Comparison of ENCODE assay signal across 1 cellular context in the genomic region with DNA sequence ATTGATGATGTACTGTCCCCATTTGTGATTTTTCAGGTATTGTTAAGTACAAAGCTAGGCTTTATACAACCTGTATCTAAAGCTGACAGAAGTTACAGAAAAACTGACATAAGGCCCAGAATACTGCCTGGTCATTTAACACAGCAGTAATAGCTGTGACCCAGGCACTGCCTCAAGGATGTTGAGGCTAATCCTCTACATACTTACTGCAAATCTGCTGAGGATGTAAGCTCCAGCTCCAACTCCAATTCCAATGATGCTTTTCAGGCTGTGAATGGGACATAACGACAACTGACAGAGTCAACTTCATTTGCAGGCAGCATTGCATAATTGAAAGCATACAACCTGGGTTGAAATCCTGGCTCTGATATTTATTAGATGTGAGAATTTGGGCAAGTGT.
TF ChIP-seq lines count a peak whose summit lies in the region.

No MANE protein-coding gene starts in this region.

TF ChIP-seq in H1, 55 proteins besides CTCF, POLR2A, EP300 and RAD21:
- no peak for TF ChIP-seq ASH2L (IDR thresholded peaks at IDR 0.05; ENCODE audit: low read length)
- no peak for TF ChIP-seq RNF2 (IDR thresholded peaks at IDR 0.05; ENCODE audit: borderline replicate concordance, low read depth, low read length, missing control alignments, poor library complexity, severe bottlenecking)
- TF ChIP-seq RBBP5 (IDR thresholded peaks at IDR 0.05; ENCODE audit: borderline replicate concordance, low read depth, low read length): no peak
- no peak for TF ChIP-seq HDAC2 (IDR thresholded peaks at IDR 0.05; ENCODE audit: borderline replicate concordance in 1 of 2, low read depth in 2 of 2, low read length in 2 of 2)
- TF ChIP-seq RXRA (IDR thresholded peaks at IDR 0.05; ENCODE audit: insufficient read depth, low read depth, low read length): no peak
- TF ChIP-seq KDM5A (IDR thresholded peaks at IDR 0.05; ENCODE audit: low read length): no peak
- TF ChIP-seq EGR1 (IDR thresholded peaks at IDR 0.05; ENCODE audit: borderline replicate concordance, low read depth, low read length): no peak
- TF ChIP-seq CHD2 (IDR thresholded peaks at IDR 0.05; ENCODE audit: low read length): no peak
- TF ChIP-seq TAF7 (optimal IDR thresholded peaks at IDR 0.05; ENCODE audit: borderline replicate concordance, low read depth, low read length): no peak
- TF ChIP-seq GTF2F1 (IDR thresholded peaks at IDR 0.05; ENCODE audit: borderline replicate concordance, low read depth, low read length): no peak
- no peak for TF ChIP-seq POU5F1 (IDR thresholded peaks at IDR 0.05; ENCODE audit: low read depth, low read length)
- no peak for TF ChIP-seq CBX8 (IDR thresholded peaks at IDR 0.05; ENCODE audit: borderline replicate concordance, low read depth, low read length)
- TF ChIP-seq HDAC6 (IDR thresholded peaks at IDR 0.05; ENCODE audit: low read depth, low read length): no peak
TF ChIP-seq in H1: peak in this region for 0.
